26 cellular contexts compared by ENCODE assay signal in genomic region chr14:52748647-52749292, GRCh38. TPM values are rescaled to one million over a fixed set of nuclear protein-coding genes. Genes with fewer than 3 reads are reported as not detected.
A peak's percentile ranks its signal among the peaks of the same experiment; 100 is the strongest.
DNase-seq lines count a peak whose midpoint lies in the region; ATAC-seq, FAIRE-seq and TF ChIP-seq lines count a peak whose summit lies in the region.
"Had no signal": no experiment of that assay in that cellular context is flagged by ENCODE, and none has a peak within 500 bp of the region (broad histone marks: within the 10 kb centered on the region; RNA-seq: fewer than 3 reads in every experiment).

No MANE protein-coding gene starts in this region.

- H2AK5ac ChIP-seq in neuronal stem cell (ENCODE audit: low read depth, low read length) = no peak overlapping the region

- no peaks in the 10 kb centered on the region for H3K79me1 ChIP-seq in neuronal stem cell (ENCODE audit: low read depth, low read length)

- H2BK5ac ChIP-seq in neuronal stem cell (ENCODE audit: low read length) = no peak overlapping the region

- no peaks in the 10 kb centered on the region for H3K9me3 ChIP-seq in CD8-positive, alpha-beta memory T cell (ENCODE audit: low read length)
- H3K9me3 ChIP-seq in GM12878 (replicated peaks; ENCODE audit: control insufficient read depth, insufficient read depth, low read length) (no peaks in the 10 kb centered on the region), neuronal stem cell (replicated peaks in 1 of 2; ENCODE audit: control insufficient read depth in 2 of 2, insufficient read depth in 1 of 2, low read depth in 1 of 2, low read length in 2 of 2) (no peaks in the 10 kb centered on the region)
- H3K9me3 ChIP-seq: BLaER1, HAP-1, SJSA1 had no signal

- BruUV-seq in GM12878 (replicated peaks; lab: Mats Ljungman, UMichigan) = no TSS peak

- H3K4me3 ChIP-seq in CD8-positive, alpha-beta memory T cell (ENCODE audit: low read length) = no peak overlapping the region
- no peak overlapping the region for H3K4me3 ChIP-seq in GM12878
- H3K4me3 ChIP-seq in neuronal stem cell (ENCODE audit: low read length in 2 of 2) = no peak overlapping the region
- H3K4me3 ChIP-seq: BLaER1, HAP-1, K562, PC-9, SJSA1 had no signal

- H3K14ac ChIP-seq in neuronal stem cell (ENCODE audit: low read length) = no peak overlapping the region

- H4K20me1 ChIP-seq in GM12878 (ENCODE audit: control insufficient read depth, insufficient read depth) = no peaks in the 10 kb centered on the region
- H4K20me1 ChIP-seq: BLaER1 had no signal

- TF ChIP-seq CTCF in 22Rv1 (IDR thresholded peaks at IDR 0.05) (no peak), GM12878 (IDR thresholded peaks at IDR 0.05 in 2 of 3, conservative IDR thresholded peaks at IDR 0.05 in 1 of 3; ENCODE audit: control insufficient read depth in 2 of 3, extremely low read depth in 1 of 3, insufficient read depth in 1 of 3, low read depth in 3 of 3, low read length in 3 of 3) (no peak), nephron progenitor cell (IDR thresholded peaks at IDR 0.05) (no peak)

- no peaks in the 10 kb centered on the region for H3K27me3 ChIP-seq in CD8-positive, alpha-beta memory T cell (ENCODE audit: insufficient read depth, low read length, poor library complexity, severe bottlenecking)
- no peaks in the 10 kb centered on the region for H3K27me3 ChIP-seq in GM12878 (replicated peaks in 1 of 2; ENCODE audit: control insufficient read depth in 2 of 2, insufficient read depth in 2 of 2, low read length in 1 of 2)
- H3K27me3 ChIP-seq in neuronal stem cell (ENCODE audit: control insufficient read depth in 3 of 3, insufficient read depth in 3 of 3, low read depth in 1 of 3, low read length in 3 of 3) = peaks cover 0 to 2% (median 0%) of the 10 kb centered on the region in 3 experiments
- H3K27me3 ChIP-seq: BLaER1, SJSA1 had no signal

- no peak overlapping the region for H3K9ac ChIP-seq in GM12878 (ENCODE audit: control insufficient read depth, insufficient read depth, low read length)
- H3K9ac ChIP-seq in neuronal stem cell (ENCODE audit: low read depth, low read length, poor library complexity) = no peak overlapping the region
- H3K9ac ChIP-seq: BLaER1 had no signal

- no peaks in the 10 kb centered on the region for H3K9me3 Mint-ChIP-seq in CD8-positive, alpha-beta memory T cell
- H3K9me3 Mint-ChIP-seq in nephron progenitor cell = no peaks in the 10 kb centered on the region
- H3K9me3 Mint-ChIP-seq: HFFc6 had no signal

- peak; percentile 23 for FAIRE-seq in GM12878 (lab: Jason Lieb, UNC)
- FAIRE-seq: K562 had no signal

- H2BK120ac ChIP-seq in neuronal stem cell (ENCODE audit: low read depth, low read length) = no peak overlapping the region

- H4K8ac ChIP-seq in neuronal stem cell (ENCODE audit: low read depth, low read length) = no peak overlapping the region

- 94% methylated on average over 8 of the region's 8 CpGs for WGBS in GM12878 (ENCODE audit: insufficient coverage, insufficient replicate concordance, low lambda C conversion rate, missing lambda C conversion rate)
- WGBS in neuronal stem cell (ENCODE audit: extremely low coverage in 2 of 2, insufficient read length in 2 of 2, insufficient replicate concordance in 1 of 2), 2 donors = no CpG with 5 or more reads among the region's 8 CpGs

- intact Hi-C loops in GM12878 (cut with micrococcal nuclease; ENCODE audit: unreplicated experiment) = no loop called here

- H3K23ac ChIP-seq in neuronal stem cell (ENCODE audit: low read depth, low read length, poor library complexity) = no peak overlapping the region

- peaks cover 18% of the 10 kb centered on the region for H3K4me1 ChIP-seq in CD8-positive, alpha-beta memory T cell (ENCODE audit: insufficient read depth, low read length)
- H3K4me1 ChIP-seq in GM12878 (ENCODE audit: control insufficient read depth, insufficient read depth, low read length) = no peaks in the 10 kb centered on the region
- H3K4me1 ChIP-seq in neuronal stem cell (ENCODE audit: control insufficient read depth in 2 of 2, insufficient read depth in 1 of 2, low read depth in 1 of 2, low read length in 2 of 2) = no peaks in the 10 kb centered on the region
- H3K4me1 ChIP-seq: BLaER1, HAP-1, SJSA1 had no signal

- H3K27ac ChIP-seq in 22Rv1 (peak overlapping the region; percentile 79), GM12878 (ENCODE audit: control insufficient read depth, insufficient read depth) (no peak overlapping the region), neuronal stem cell (replicated peaks; ENCODE audit: low read length) (no peak overlapping the region)
- H3K27ac ChIP-seq in CD8-positive, alpha-beta memory T cell (ENCODE audit: low read depth, low read length) = no peak overlapping the region
- H3K27ac ChIP-seq: BLaER1, PC-9, SJSA1 had no signal

- DNase-seq in CD8-positive, alpha-beta memory T cell = no peak
- no peak for DNase-seq in GM12878 (ENCODE audit: low read depth, low spot score)
- no peak for DNase-seq in nephron progenitor cell
- DNase-seq in HUDEP-2 (lab: John Stamatoyannopoulos, UW; ENCODE audit: unreplicated experiment in 76 of 76) = no peak
- no peak for DNase-seq in neuronal stem cell (ENCODE audit: low spot score)
- DNase-seq: DMS153; GOT3; HFFc6; Kasumi-1; MV-4-11; NCI-H1105; NCI-H1436 treated with DMSO at 0.1 percent for 48 hours; NCI-H1930; NCI-H446; NCI-H524 treated with DMSO at 0.1 percent for 48 hours; NCI-H82; NK-92 treated with Interleukin-12 subunit alpha and Interleukin-12 subunit beta, amount 100 ng/mL, for 24 hours; PC-9; Right ventricle myocardium superior; RPMI8226 had no signal

- POLR2A ChIA-PET in CD8-positive, alpha-beta memory T cell (lab: Charles Lee) = no interaction called here
- POLR2A ChIA-PET in GM12878 (lab: Charles Lee) = no interaction called here

- CTCF ChIA-PET in CD8-positive, alpha-beta memory T cell (lab: Charles Lee) = no interaction called here
- CTCF ChIA-PET in GM12878 (lab: Yijun Ruan, JAX) = no interaction called here

- no peak overlapping the region for H4K91ac ChIP-seq in neuronal stem cell (ENCODE audit: low read depth, low read length, poor library complexity)

- peaks cover 19 to 54% (median 44%) of the 10 kb centered on the region in 3 donors for H3K4me1 Mint-ChIP-seq in CD8-positive, alpha-beta memory T cell
- no peaks in the 10 kb centered on the region for H3K4me1 Mint-ChIP-seq in nephron progenitor cell

- H2BK12ac ChIP-seq in neuronal stem cell (ENCODE audit: low read length) = no peak overlapping the region

- no peaks in the 10 kb centered on the region; the same call in 1 of the 2 replicates for H3K79me2 ChIP-seq in GM12878 (ENCODE audit: control insufficient read depth, insufficient read depth, low read length)

- H3K4me2 ChIP-seq in GM12878 (ENCODE audit: control insufficient read depth, insufficient read depth) (no peak overlapping the region), neuronal stem cell (ENCODE audit: insufficient read depth, low read length, poor library complexity, severe bottlenecking) (no peak overlapping the region)
- H3K4me2 ChIP-seq: BLaER1, PC-9 had no signal

- peak overlapping the region in 5 of 8 donors; percentile 4 to 79 (median 42) for H3K27ac Mint-ChIP-seq in CD8-positive, alpha-beta memory T cell
- H3K27ac Mint-ChIP-seq in nephron progenitor cell = peak overlapping the region; percentile 30
- H3K27ac Mint-ChIP-seq: HFFc6 had no signal

- no peak overlapping the region for H3K4me3 Mint-ChIP-seq in CD8-positive, alpha-beta memory T cell
- no peak overlapping the region for H3K4me3 Mint-ChIP-seq in nephron progenitor cell
- H3K4me3 Mint-ChIP-seq: HFFc6 had no signal

- H3K36me3 Mint-ChIP-seq in CD8-positive, alpha-beta memory T cell = peaks cover 8 to 60% (median 16%) of the 10 kb centered on the region in 3 donors
- H3K36me3 Mint-ChIP-seq in nephron progenitor cell (ENCODE audit: low read depth) = peaks cover 56% of the 10 kb centered on the region

- no peak overlapping the region for H2AFZ ChIP-seq in GM12878 (ENCODE audit: control insufficient read depth, low read depth, low read length)
- H2AFZ ChIP-seq in neuronal stem cell (ENCODE audit: low read length) = no peak overlapping the region
- H2AFZ ChIP-seq: PC-9 had no signal

- in situ Hi-C loops in GM12878 (cut with MboI) = no loop called here

- SMC1A ChIA-PET in GM12878 (lab: Charles Lee; ENCODE audit: uncharacterized antibody, unreplicated experiment) = no interaction called here

- H3K36me3 ChIP-seq in CD8-positive, alpha-beta memory T cell (ENCODE audit: insufficient read depth, low read length) = peaks cover 26% of the 10 kb centered on the region
- H3K36me3 ChIP-seq in GM12878 (ENCODE audit: control insufficient read depth in 2 of 2, insufficient read depth in 2 of 2, low read length in 1 of 2) = peaks cover 0 to 5% of the 10 kb centered on the region in 2 experiments; a peak in 2 of 4 replicates
- H3K36me3 ChIP-seq in neuronal stem cell (replicated peaks in 1 of 2; ENCODE audit: control insufficient read depth in 2 of 2, insufficient read depth in 2 of 2, low read length in 2 of 2) = peaks cover 4 to 79% of the 10 kb centered on the region in 2 donors
- H3K36me3 ChIP-seq: HAP-1 had no signal

- RAD21 ChIA-PET in GM12878 (lab: Charles Lee; ENCODE audit: unreplicated experiment) = no interaction called here

- H3K18ac ChIP-seq in neuronal stem cell (ENCODE audit: low read length) = no peak overlapping the region

- ATAC-seq in GM12878 (no peak), GM21723 (IDR thresholded peaks at IDR 0.05; ENCODE audit: unreplicated experiment) (no peak)
- ATAC-seq: K562 had no signal

- H2BK15ac ChIP-seq in neuronal stem cell (ENCODE audit: low read length) = no peak overlapping the region

- no peak for TF ChIP-seq POLR2A in GM12878 (IDR thresholded peaks at IDR 0.05; ENCODE audit: low read depth, low read length)

- TF ChIP-seq RAD21 in GM12878 (IDR thresholded peaks at IDR 0.05; ENCODE audit: insufficient read depth, low read depth, low read length) = no peak

- no peaks in the 10 kb centered on the region for H3K27me3 Mint-ChIP-seq in CD8-positive, alpha-beta memory T cell
- peaks cover 2% of the 10 kb centered on the region for H3K27me3 Mint-ChIP-seq in nephron progenitor cell (ENCODE audit: low read depth, poor library complexity)

- no peak for TF ChIP-seq EP300 in GM12878 (IDR thresholded peaks at IDR 0.05; ENCODE audit: borderline replicate concordance in 1 of 2, control insufficient read depth in 1 of 2, low read depth in 2 of 2, low read length in 2 of 2)

- H3K4ac ChIP-seq in neuronal stem cell (ENCODE audit: low read length) = no peak overlapping the region

RNA-seq across cellular contexts. Expression of gene STYX, which starts 18.8 kb away (rescaled TPM):
- 10 to 100 TPM; 20.9 to 21.2 TPM for total RNA-seq in CD8-positive, alpha-beta memory T cell
- 25.4 TPM for polyA plus RNA-seq in CD8-positive, alpha-beta memory T cell
- 14.9 and 15.2 TPM in 2 replicates for total RNA-seq in GM12878 (2013; cell fraction: nucleolus; rRNA removed)
- total RNA-seq in GM12878 (2014; rRNA removed) (9.4 and 11.0 TPM in 2 replicates), GM12878 (2014; rRNA removed; fragmentation: Illumina TruSeq; extraction: Trizol) (13.0 and 13.3 TPM in 2 replicates), GM12878 (2021) (8.7 and 9.5 TPM in 2 replicates)
- polyA plus RNA-seq in GM12878 (2011; ENCODE audit: low read depth) = 2.4 TPM
- polyA plus RNA-seq in GM12878 (2011; rRNA removed) (9.0 and 15.3 TPM in 2 replicates), GM12878 (2014; fragmentation: Illumina TruSeq; extraction: Trizol) (9.0 and 11.3 TPM in 2 replicates), GM12878 (2014; fragmentation: Nextera tagmentation; extraction: Ambion mirVana) (10 to 100 TPM in 1 of 2 experiments, 1 to 10 TPM in 1; 5.0 to 10.1 TPM), GM12878 (2014; rRNA removed) (6.7 and 8.6 TPM in 2 replicates), GM12878 (2016; fragmentation: Nextera tagmentation; extraction: Ambion mirVana) (10 to 100 TPM; 13.8 to 15.3 TPM)
- polyA plus RNA-seq in GM12878 (2011; cell fraction: cytosol; rRNA removed) = 3.4 TPM in 2 replicates
- polyA plus RNA-seq in GM12878 (2011; cell fraction: nucleus; rRNA removed) = 2.3 and 2.9 TPM in 2 replicates
- 6.2 and 7.9 TPM in 2 replicates for polyA plus RNA-seq in GM12878 (2012)
- polyA minus RNA-seq in GM12878 (2011; rRNA and poly(A)+ RNA removed) = 4.8 and 6.1 TPM in 2 replicates
- 3.2 and 4.0 TPM in 2 replicates for polyA minus RNA-seq in GM12878 (2011; cell fraction: cytosol; rRNA and poly(A)+ RNA removed)
- 3.4 and 7.1 TPM in 2 replicates for polyA minus RNA-seq in GM12878 (2011; cell fraction: nucleus; rRNA and poly(A)+ RNA removed)
- 20.6 TPM for polyA plus RNA-seq in neuronal stem cell (2013, experiment 1 of 2)
- polyA plus RNA-seq in neuronal stem cell (2013, experiment 2 of 2) = 20.9 TPM

RNA-seq across cellular contexts. Expression of gene PSMC6, which starts 41.8 kb away (rescaled TPM):
- total RNA-seq in CD8-positive, alpha-beta memory T cell = 100 to 1,000 TPM; 113 to 123 TPM
- polyA plus RNA-seq in CD8-positive, alpha-beta memory T cell = 54.3 TPM
- 157 and 173 TPM in 2 replicates for total RNA-seq in GM12878 (2013; cell fraction: nucleolus; rRNA removed)
- 85.1 and 113 TPM in 2 replicates for total RNA-seq in GM12878 (2014; rRNA removed)
- total RNA-seq in GM12878 (2014; rRNA removed; fragmentation: Illumina TruSeq; extraction: Trizol) = 163 and 164 TPM in 2 replicates
- 69.3 and 71.4 TPM in 2 replicates for total RNA-seq in GM12878 (2021)
- 36.8 TPM for polyA plus RNA-seq in GM12878 (2011; ENCODE audit: low read depth)
- 126 and 190 TPM in 2 replicates for polyA plus RNA-seq in GM12878 (2011; rRNA removed)
- polyA plus RNA-seq in GM12878 (2011; cell fraction: cytosol; rRNA removed) = 27.8 and 35.1 TPM in 2 replicates
- polyA plus RNA-seq in GM12878 (2011; cell fraction: nucleus; rRNA removed) = 61.2 and 74.3 TPM in 2 replicates
- 48.6 and 59.2 TPM in 2 replicates for polyA plus RNA-seq in GM12878 (2012)
- polyA plus RNA-seq in GM12878 (2014; fragmentation: Illumina TruSeq; extraction: Trizol) = 162 and 244 TPM in 2 replicates
- 100 to 1,000 TPM; 181 to 192 TPM for polyA plus RNA-seq in GM12878 (2014; fragmentation: Nextera tagmentation; extraction: Ambion mirVana)
- 95.9 and 113 TPM in 2 replicates for polyA plus RNA-seq in GM12878 (2014; rRNA removed)
- 100 to 1,000 TPM; 151 to 155 TPM for polyA plus RNA-seq in GM12878 (2016; fragmentation: Nextera tagmentation; extraction: Ambion mirVana)
- polyA minus RNA-seq in GM12878 (2011; rRNA and poly(A)+ RNA removed) = 51.7 and 66.0 TPM in 2 replicates
- polyA minus RNA-seq in GM12878 (2011; cell fraction: cytosol; rRNA and poly(A)+ RNA removed) = 19.4 and 30.4 TPM in 2 replicates
- 60.8 and 98.0 TPM in 2 replicates for polyA minus RNA-seq in GM12878 (2011; cell fraction: nucleus; rRNA and poly(A)+ RNA removed)
- polyA plus RNA-seq in neuronal stem cell (2013, experiment 1 of 2) = 94.3 TPM
- 98.9 TPM for polyA plus RNA-seq in neuronal stem cell (2013, experiment 2 of 2)

RNA-seq across cellular contexts. Expression of gene GNPNAT1, which starts 42.6 kb away (rescaled TPM):
- total RNA-seq in CD8-positive, alpha-beta memory T cell = 10 to 100 TPM; 35.0 to 36.0 TPM
- 11.2 TPM for polyA plus RNA-seq in CD8-positive, alpha-beta memory T cell
- total RNA-seq in GM12878 (2013; cell fraction: nucleolus; rRNA removed) = 6.5 and 6.7 TPM in 2 replicates
- total RNA-seq in GM12878 (2014; rRNA removed) = 20.2 and 20.3 TPM in 2 replicates
- 27.8 and 28.3 TPM in 2 replicates for total RNA-seq in GM12878 (2014; rRNA removed; fragmentation: Illumina TruSeq; extraction: Trizol)
- total RNA-seq in GM12878 (2021) = 24.9 and 28.2 TPM in 2 replicates
- 6.5 TPM for polyA plus RNA-seq in GM12878 (2011; ENCODE audit: low read depth)
- polyA plus RNA-seq in GM12878 (2011; rRNA removed) = 18.9 and 27.1 TPM in 2 replicates
- polyA plus RNA-seq in GM12878 (2011; cell fraction: cytosol; rRNA removed) = 10.9 and 12.5 TPM in 2 replicates
- polyA plus RNA-seq in GM12878 (2011; cell fraction: nucleus; rRNA removed) = 2.8 and 15.7 TPM in 2 replicates
- polyA plus RNA-seq in GM12878 (2012) = 10.7 and 11.8 TPM in 2 replicates
- 30.7 and 35.4 TPM in 2 replicates for polyA plus RNA-seq in GM12878 (2014; fragmentation: Illumina TruSeq; extraction: Trizol)
- polyA plus RNA-seq in GM12878 (2014; fragmentation: Nextera tagmentation; extraction: Ambion mirVana) = 10 to 100 TPM; 23.4 to 29.1 TPM
- polyA plus RNA-seq in GM12878 (2014; rRNA removed) = 19.8 and 20.2 TPM in 2 replicates
- polyA plus RNA-seq in GM12878 (2016; fragmentation: Nextera tagmentation; extraction: Ambion mirVana) = 10 to 100 TPM; 50.4 to 52.6 TPM
- 7.5 and 8.0 TPM in 2 replicates for polyA minus RNA-seq in GM12878 (2011; rRNA and poly(A)+ RNA removed)
- 6.4 and 7.9 TPM in 2 replicates for polyA minus RNA-seq in GM12878 (2011; cell fraction: cytosol; rRNA and poly(A)+ RNA removed)
- 4.7 and 4.9 TPM in 2 replicates for polyA minus RNA-seq in GM12878 (2011; cell fraction: nucleus; rRNA and poly(A)+ RNA removed)
- polyA plus RNA-seq in neuronal stem cell (2013, experiment 1 of 2) = 28.3 TPM
- polyA plus RNA-seq in neuronal stem cell (2013, experiment 2 of 2) = 26.1 TPM

RNA-seq across cellular contexts. Expression of gene ERO1A, which starts 53.4 kb away (rescaled TPM):
- 10 to 100 TPM; 87.6 to 96.6 TPM for total RNA-seq in CD8-positive, alpha-beta memory T cell
- polyA plus RNA-seq in CD8-positive, alpha-beta memory T cell = 47.0 TPM
- total RNA-seq in GM12878 (2013; cell fraction: nucleolus; rRNA removed) = 296 and 302 TPM in 2 replicates
- total RNA-seq in GM12878 (2014; rRNA removed) = 52.5 and 60.3 TPM in 2 replicates
- 54.3 and 57.0 TPM in 2 replicates for total RNA-seq in GM12878 (2014; rRNA removed; fragmentation: Illumina TruSeq; extraction: Trizol)
- total RNA-seq in GM12878 (2021) = 71.3 and 74.3 TPM in 2 replicates
- 19.9 TPM for polyA plus RNA-seq in GM12878 (2011; ENCODE audit: low read depth)
- polyA plus RNA-seq in GM12878 (2011; rRNA removed) = 93.1 and 144 TPM in 2 replicates
- 27.5 and 42.1 TPM in 2 replicates for polyA plus RNA-seq in GM12878 (2011; cell fraction: cytosol; rRNA removed)
- polyA plus RNA-seq in GM12878 (2011; cell fraction: nucleus; rRNA removed) = 26.8 and 32.4 TPM in 2 replicates
- 39.5 and 50.7 TPM in 2 replicates for polyA plus RNA-seq in GM12878 (2012)
- 40.0 and 54.2 TPM in 2 replicates for polyA plus RNA-seq in GM12878 (2014; fragmentation: Illumina TruSeq; extraction: Trizol)
- polyA plus RNA-seq in GM12878 (2014; fragmentation: Nextera tagmentation; extraction: Ambion mirVana) = 10 to 100 TPM; 17.5 to 41.2 TPM
- 34.8 and 35.6 TPM in 2 replicates for polyA plus RNA-seq in GM12878 (2014; rRNA removed)
- 10 to 100 TPM; 48.4 to 48.6 TPM for polyA plus RNA-seq in GM12878 (2016; fragmentation: Nextera tagmentation; extraction: Ambion mirVana)
- 45.7 and 53.5 TPM in 2 replicates for polyA minus RNA-seq in GM12878 (2011; rRNA and poly(A)+ RNA removed)
- 28.0 and 39.3 TPM in 2 replicates for polyA minus RNA-seq in GM12878 (2011; cell fraction: cytosol; rRNA and poly(A)+ RNA removed)
- 31.2 and 37.4 TPM in 2 replicates for polyA minus RNA-seq in GM12878 (2011; cell fraction: nucleus; rRNA and poly(A)+ RNA removed)
- polyA plus RNA-seq in neuronal stem cell (2013, experiment 1 of 2) = 35.3 TPM
- 35.8 TPM for polyA plus RNA-seq in neuronal stem cell (2013, experiment 2 of 2)
